24 cellular contexts compared by ENCODE assay signal in genomic region chr2:152390837-152391236, GRCh38.
"Had no signal": no experiment of that assay in that cellular context is flagged by ENCODE, and none has a peak within 500 bp of the region (broad histone marks: within the 10 kb centered on the region; RNA-seq: fewer than 3 reads in every experiment).

No MANE protein-coding gene starts in this region.

- H3K4me3 ChIP-seq: coronary artery, esophagus squamous epithelium, gastrocnemius medialis, heart left ventricle, hepatocyte, left lung, lower lobe of right lung had no signal

- DNase-seq: dermis blood vessel endothelial cell; effector CD8-positive, alpha-beta T cell; effector memory CD8-positive, alpha-beta T cell; endodermal cell; erythroblast; esophagus squamous epithelium; foreskin fibroblast; foreskin melanocyte; gastrocnemius medialis; heart left ventricle; hypothalamus; immature natural killer cell; islet precursor cell; kidney; kidney glomerular epithelial cell; left lung; left ventricle myocardium superior; lower lobe of right lung; mesenchymal stem cell had no signal

- ATAC-seq: effector memory CD8-positive, alpha-beta T cell; esophagus mucosa; gastrocnemius medialis; heart left ventricle; left lung; left ventricle myocardium superior; lower lobe of right lung had no signal

- H3K4me1 ChIP-seq: left lung had no signal

- H3K4me1 Mint-ChIP-seq: immature natural killer cell had no signal

- H3K9me3 ChIP-seq: esophagus squamous epithelium, gastrocnemius medialis, heart left ventricle, left lung, lower lobe of right lung had no signal

- H3K27ac ChIP-seq: coronary artery, epithelial cell of prostate, esophagus squamous epithelium, gastrocnemius medialis, heart left ventricle, hepatocyte, left lung, lower lobe of right lung had no signal

- H3K4me3 Mint-ChIP-seq: effector memory CD8-positive, alpha-beta T cell; endodermal cell; immature natural killer cell; mesothelial cell of epicardium had no signal

- H3K27me3 ChIP-seq: esophagus squamous epithelium, gastrocnemius medialis, heart left ventricle, hepatocyte, left lung had no signal

- H3K36me3 ChIP-seq: esophagus squamous epithelium, gastrocnemius medialis, heart left ventricle, left lung, lower lobe of right lung had no signal

- H3K9me3 Mint-ChIP-seq: endodermal cell, immature natural killer cell had no signal

- H3K27ac Mint-ChIP-seq: effector memory CD8-positive, alpha-beta T cell; endodermal cell; immature natural killer cell; mesothelial cell of epicardium had no signal

- H3K36me3 Mint-ChIP-seq: immature natural killer cell had no signal
